1 cellular context compared by ENCODE assay signal in genomic region chr21:39602076-39602689, GRCh38.
TF ChIP-seq lines count a peak whose summit lies in the region.

No MANE protein-coding gene starts in this region.

TF ChIP-seq in H1, 55 proteins besides CTCF, POLR2A, EP300 and RAD21:
- TF ChIP-seq CHD2 (IDR thresholded peaks at IDR 0.05; ENCODE audit: low read length) (no peak), YY1 (IDR thresholded peaks at IDR 0.05; ENCODE audit: low read depth, low read length) (no peak), TCF12 (IDR thresholded peaks at IDR 0.05; ENCODE audit: low read depth, low read length) (no peak), HDAC6 (IDR thresholded peaks at IDR 0.05; ENCODE audit: low read depth, low read length) (no peak), TEAD4 (IDR thresholded peaks at IDR 0.05; ENCODE audit: low read depth, low read length) (no peak), TAF7 (optimal IDR thresholded peaks at IDR 0.05; ENCODE audit: borderline replicate concordance, low read depth, low read length) (no peak), SAP30 (IDR thresholded peaks at IDR 0.05; ENCODE audit: insufficient read depth, insufficient replicate concordance, low read length) (no peak), USF2 (IDR thresholded peaks at IDR 0.05; ENCODE audit: low read length) (no peak), BCL11A (IDR thresholded peaks at IDR 0.05; ENCODE audit: low read depth in 2 of 2, low read length in 2 of 2) (no peak)
